Comparison of ENCODE assay signal across 10 cellular contexts in genomic region chr20:46012926-46013825, GRCh38. TPM values are rescaled to one million over a fixed set of nuclear protein-coding genes. Genes with fewer than 3 reads are reported as not detected.
DNase-seq lines count a peak whose midpoint lies in the region; ATAC-seq lines count a peak whose summit lies in the region.
"Had no signal": no experiment of that assay in that cellular context is flagged by ENCODE, and none has a peak within 500 bp of the region (broad histone marks: within the 10 kb centered on the region; RNA-seq: fewer than 3 reads in every experiment).

No MANE protein-coding gene starts in this region.

- peaks cover 44 to 98% (median 83%) of the 10 kb centered on the region in 10 experiments for H3K4me1 ChIP-seq in BLaER1 treated with 17β-estradiol and CSF1 and Interleukin-3, amounts not matched to agents 10 nM and 100 nM
- H3K4me1 ChIP-seq in ES-I3 (ENCODE audit: insufficient read depth, low read length), result peaks cover 13% of the 10 kb centered on the region; the same call in 1 of the 2 replicates

- peaks cover 0 to 66% (median 55%) of the 10 kb centered on the region in 11 experiments; a peak in 19 of 22 replicates for H3K27me3 ChIP-seq in BLaER1 treated with 17β-estradiol and CSF1 and Interleukin-3, amounts not matched to agents 10 nM and 100 nM

- ATAC-seq in T-helper 17 cell (no peak), GM19395 (IDR thresholded peaks at IDR 0.05; ENCODE audit: unreplicated experiment) (no peak)
- ATAC-seq in activated CD4-positive, CD25-positive, alpha-beta regulatory T cell treated with anti-CD3 and anti-CD28 coated beads, Interleukin-2, amount 50 U/mL, for 24 hours, result no peak

- H3K27me3 Mint-ChIP-seq in T-helper 17 cell, result peaks cover 60% of the 10 kb centered on the region

- H3K4me3 ChIP-seq in BLaER1 treated with 17β-estradiol and CSF1 and Interleukin-3, amounts not matched to agents 10 nM and 100 nM, result peak overlapping the region in 5 of 10 experiments; percentile 53 to 74 (median 64); a peak in 11 of 20 replicates

- H3K27ac ChIP-seq in BLaER1 treated with 17β-estradiol and CSF1 and Interleukin-3, amounts not matched to agents 10 nM and 100 nM, result peak overlapping the region in 2 of 11 experiments; percentile 22 to 28; a peak in 3 of 22 replicates

- H4K20me1 ChIP-seq in BLaER1 treated with 17β-estradiol and CSF1 and Interleukin-3, amounts not matched to agents 10 nM and 100 nM, result peaks cover 0 to 52% (median 9%) of the 10 kb centered on the region in 11 experiments; a peak in 12 of 22 replicates

- peaks cover 51% of the 10 kb centered on the region for H3K4me1 Mint-ChIP-seq in T-helper 17 cell

- H3K4me3 Mint-ChIP-seq in T-helper 17 cell, result peak overlapping the region; percentile 83

- H3K36me3 Mint-ChIP-seq in T-helper 17 cell (ENCODE audit: low read depth), result peaks cover 8% of the 10 kb centered on the region

- peaks cover 0 to 41% (median 27%) of the 10 kb centered on the region in 11 experiments; a peak in 18 of 22 replicates for H3K9me3 ChIP-seq in BLaER1 treated with 17β-estradiol and CSF1 and Interleukin-3, amounts not matched to agents 10 nM and 100 nM (replicated peaks in 1 of 11)
- no peaks in the 10 kb centered on the region; the same call in 1 of the 2 replicates for H3K9me3 ChIP-seq in ES-I3 (ENCODE audit: control insufficient read depth, insufficient read depth, low read length)
- H3K9me3 ChIP-seq in T-helper 17 cell (ENCODE audit: control insufficient read depth, low read length, poor library complexity, severe bottlenecking), result no peaks in the 10 kb centered on the region
- H3K9me3 ChIP-seq: heart right ventricle had no signal

- peak overlapping the region; percentile 63 to 97 (median 84) for H3K4me2 ChIP-seq in BLaER1 treated with 17β-estradiol and CSF1 and Interleukin-3, amounts not matched to agents 10 nM and 100 nM

- peak overlapping the region; percentile 72 for H3K27ac Mint-ChIP-seq in T-helper 17 cell

- DNase-seq in T-helper 17 cell, result no peak
- peak; percentile 36 for DNase-seq in iPS-NIHi11 (ENCODE audit: low spot score)
- no peak for DNase-seq in activated gamma-delta T cell (lab: John Stamatoyannopoulos, UW)
- DNase-seq in NCI-H1436 (lab: John Stamatoyannopoulos, UW), result no peak
- DNase-seq: GOT3 had no signal

- peaks cover 0 to 74% (median 14%) of the 10 kb centered on the region in 11 experiments; a peak in 11 of 22 replicates for H3K36me3 ChIP-seq in BLaER1 treated with 17β-estradiol and CSF1 and Interleukin-3, amounts not matched to agents 10 nM and 100 nM
- H3K36me3 ChIP-seq in ES-I3 (ENCODE audit: insufficient read depth, low read length), result no peaks in the 10 kb centered on the region; the same call in 1 of the 2 replicates
- H3K36me3 ChIP-seq: heart right ventricle had no signal

- H3K9ac ChIP-seq in BLaER1 treated with 17β-estradiol and CSF1 and Interleukin-3, amounts not matched to agents 10 nM and 100 nM, result peak overlapping the region in 3 of 11 experiments; percentile 33 to 56 (median 43); a peak in 1 of 22 replicates
- peak overlapping the region; percentile 79; the same call in 1 of the 2 replicates for H3K9ac ChIP-seq in ES-I3 (ENCODE audit: low read depth, low read length)

RNA-seq across cellular contexts. Expression of gene MMP9, which starts 4.5 kb away (rescaled TPM):
- 1 to 10 TPM; 2.6 to 2.7 TPM for total RNA-seq in T-helper 17 cell

RNA-seq across cellular contexts. Expression of gene SLC12A5, which starts 15.8 kb away (rescaled TPM):
- total RNA-seq in T-helper 17 cell, result not detected

RNA-seq across cellular contexts. Expression of gene ZNF335, which starts 41.2 kb away (rescaled TPM):
- total RNA-seq in T-helper 17 cell, result 100 to 1,000 TPM in 1 of 2 donors, 10 to 100 TPM in 1; 95.1 to 129 TPM
